Comparison of ENCODE assay signal across 8 cellular contexts in genomic region chr1:220733090-220733569, GRCh38. TPM values are rescaled to one million over a fixed set of nuclear protein-coding genes. Genes with fewer than 3 reads are reported as not detected.
DNase-seq lines count a peak whose midpoint lies in the region; ATAC-seq, FAIRE-seq and TF ChIP-seq lines count a peak whose summit lies in the region.

No MANE protein-coding gene starts in this region.

- no peaks in the 10 kb centered on the region for H3K79me2 ChIP-seq in mammary epithelial cell (ENCODE audit: insufficient read depth, low read length)

- POLR2A ChIA-PET in A673 (lab: Charles Lee; ENCODE audit: low non-redundant PET): no interaction called here

- FAIRE-seq in kidney (lab: Jason Lieb, UNC): peak; percentile 79

- ATAC-seq in GM18519 (IDR thresholded peaks at IDR 0.05; ENCODE audit: low FRiP score, unreplicated experiment) (peak; percentile 53), HG03064 (IDR thresholded peaks at IDR 0.05; ENCODE audit: low read depth, unreplicated experiment) (peak; percentile 90)

- 2% methylated on average over 13 of the region's 15 CpGs for WGBS in mammary epithelial cell (ENCODE audit: low coverage, missing lambda C conversion rate)

- intact Hi-C loops in A673 (cut with micrococcal nuclease; ENCODE audit: unreplicated experiment) (loop anchor here (2.0 kb wide), 2 partner anchors 52 to 452 kb away; no protein-coding TSS in a partner anchor), mammary epithelial cell (cut with micrococcal nuclease) (loop anchor here (1.0 to 5.0 kb wide), 6 partner anchors 43 to 516 kb away; partner anchors contain the start of gene C1orf115), kidney (cut with DNase I) (no loop called here)

- H3K9ac ChIP-seq in mammary epithelial cell (ENCODE audit: insufficient read depth, low read length) (peak overlapping the region; percentile 19), kidney (ENCODE audit: low read length in 2 of 2) (peak overlapping the region; percentile 36 to 47)

- TF ChIP-seq CTCF in A673 (conservative IDR thresholded peaks at IDR 0.05; ENCODE audit: low read depth, low read length) (peak; percentile 92), VCaP (conservative IDR thresholded peaks at IDR 0.05) (peak; percentile 86), mammary epithelial cell (conservative IDR thresholded peaks at IDR 0.05 in 1 of 2, IDR thresholded peaks at IDR 0.05 in 1 of 2; ENCODE audit: extremely low read depth in 1 of 2, insufficient read depth in 1 of 2, low read depth in 1 of 2, low read length in 2 of 2) (peak; percentile 75 to 86), kidney (IDR thresholded peaks at IDR 0.05; ENCODE audit: borderline replicate concordance, extremely low read depth, insufficient read depth) (peak; percentile 90)

- H2AFZ ChIP-seq in mammary epithelial cell (ENCODE audit: low read depth, low read length): peak overlapping the region; percentile 77

- no peaks in the 10 kb centered on the region for H3K4me1 ChIP-seq in A673 (ENCODE audit: insufficient read depth, low read length, poor library complexity, severe bottlenecking)
- peaks cover 19% of the 10 kb centered on the region for H3K4me1 ChIP-seq in mammary epithelial cell (ENCODE audit: insufficient read depth, low read length)
- H3K4me1 ChIP-seq in kidney (ENCODE audit: control insufficient read depth in 1 of 2, insufficient read depth in 1 of 2, low read depth in 1 of 2, low read length in 2 of 2): peaks cover 7 to 13% of the 10 kb centered on the region in 2 donors

- CTCF ChIA-PET in A673 (lab: Charles Lee): interaction anchor here (0.6 to 2.0 kb wide), 12 partner anchors 15 to 790 kb away, joined by 3 to 19 read pairs (median 6); partner anchors contain the start of gene MTARC2
- CTCF ChIA-PET in mammary epithelial cell (lab: Charles Lee; ENCODE audit: low non-redundant PET): interaction anchor here (0.6 to 1.3 kb wide), 13 partner anchors 13 to 1856 kb away, joined by 3 to 13 read pairs (median 3); partner anchors contain the start of gene TAF1A

- peak overlapping the region; percentile 22 for H3K4me2 ChIP-seq in mammary epithelial cell (ENCODE audit: insufficient read depth, low read depth, low read length)

- H4K20me1 ChIP-seq in mammary epithelial cell (ENCODE audit: insufficient read depth, low read length): no peaks in the 10 kb centered on the region

- BruUV-seq in A673 (replicated peaks; lab: Mats Ljungman, UMichigan) (no TSS peak), mammary epithelial cell (replicated peaks; lab: Mats Ljungman, UMichigan) (TSS peak; percentile 78)

- DNase-seq in A673 (ENCODE audit: low spot score) (peak; percentile 86), NCI-H2171 treated with DMSO at 0.1 percent for 48 hours (lab: John Stamatoyannopoulos, UW) (peak; percentile 79), mammary epithelial cell (peak; percentile 83), kidney (peak; percentile 88)
- peak; percentile 61 to 78 for DNase-seq in stimulated activated CD4-positive, alpha-beta T cell treated with anti-CD3 and anti-CD28 coated beads, Interleukin-15, amount 100 ng/mL, for 48 hours (ENCODE audit: low read depth in 2 of 2)

- H3K36me3 ChIP-seq in A673 (ENCODE audit: insufficient read depth, low read length, poor library complexity, severe bottlenecking) (no peaks in the 10 kb centered on the region), mammary epithelial cell (ENCODE audit: insufficient read depth, low read length) (no peaks in the 10 kb centered on the region), kidney (ENCODE audit: control insufficient read depth in 1 of 2, insufficient read depth in 2 of 2, low read length in 2 of 2) (no peaks in the 10 kb centered on the region)

- no peak overlapping the region for H3K27ac ChIP-seq in A673 (ENCODE audit: low read depth, low read length, poor library complexity, severe bottlenecking)
- peak overlapping the region; percentile 96 for H3K27ac ChIP-seq in VCaP
- peak overlapping the region; percentile 22 for H3K27ac ChIP-seq in mammary epithelial cell (ENCODE audit: insufficient read depth, low read depth, low read length)
- H3K27ac ChIP-seq in kidney (ENCODE audit: low read depth in 2 of 2, low read length in 2 of 2): peak overlapping the region; percentile 26 to 80

- dilution Hi-C loops in mammary epithelial cell (cut with HindIII; ENCODE audit: low sequenced_read_pairs): no loop called here

- H3K4me3 ChIP-seq in A673 (ENCODE audit: low read depth, low read length, poor library complexity, severe bottlenecking) (no peak overlapping the region), mammary epithelial cell (replicated peaks in 1 of 3; ENCODE audit: insufficient read depth in 1 of 3, low read depth in 2 of 3, low read length in 3 of 3) (peak overlapping the region in 1 of 3 experiments; percentile 14), kidney (ENCODE audit: low read length in 2 of 2) (peak overlapping the region; percentile 51 to 54)

- H3K9me3 ChIP-seq in A673 (ENCODE audit: low read depth, low read length, poor library complexity, severe bottlenecking) (no peaks in the 10 kb centered on the region), mammary epithelial cell (replicated peaks; ENCODE audit: insufficient read depth, low read length) (no peaks in the 10 kb centered on the region), kidney (ENCODE audit: control insufficient read depth in 1 of 2, low read length in 2 of 2) (no peaks in the 10 kb centered on the region)

- no peaks in the 10 kb centered on the region for H3K27me3 ChIP-seq in A673 (replicated peaks; ENCODE audit: insufficient read depth, low read depth, low read length, poor library complexity)
- no peaks in the 10 kb centered on the region for H3K27me3 ChIP-seq in mammary epithelial cell (ENCODE audit: insufficient read depth, low read length)

- in situ Hi-C loops in mammary epithelial cell (cut with MboI; ENCODE audit: low sequenced_read_pairs in 2 of 2): loop anchor here in 1 of 2 donors (10.0 kb wide), 1 partner anchor 438 kb away; no protein-coding TSS in a partner anchor

RNA-seq across cellular contexts. Expression of gene MTARC2, which starts 15.0 kb away (rescaled TPM):
- 0.55 TPM in 1 of 2 replicates, not detected in the other for total RNA-seq in A673 (2021)
- total RNA-seq in mammary epithelial cell: 1 to 10 TPM; 3.7 to 4.8 TPM
- polyA plus RNA-seq in mammary epithelial cell: 2.1 TPM
- polyA minus RNA-seq in mammary epithelial cell: 4.4 TPM
- 28.6 TPM for total RNA-seq in kidney
- 95.2 TPM for polyA plus RNA-seq in kidney (ENCODE audit: insufficient read depth, low read depth, low replicate concordance)

RNA-seq across cellular contexts. Expression of gene C1orf115, which starts 43.0 kb away (rescaled TPM):
- total RNA-seq in A673 (2021) (0.11 and 0.44 TPM in 2 replicates), mammary epithelial cell (1 to 10 TPM in 1 of 2 donors, under 1 TPM in 1; 0.83 to 1.3 TPM), kidney (29.0 TPM)
- polyA plus RNA-seq in mammary epithelial cell (1.1 TPM), kidney (ENCODE audit: insufficient read depth, low read depth, low replicate concordance) (53.8 TPM)
- 1.5 TPM for polyA minus RNA-seq in mammary epithelial cell

RNA-seq across cellular contexts. Expression of gene MTARC1, which starts 53.6 kb away (rescaled TPM):
- total RNA-seq in A673 (2021) (0.43 TPM in 1 of 2 replicates, not detected in the other), mammary epithelial cell (1 to 10 TPM in 1 of 2 donors, under 1 TPM in 1; 0.61 to 1.2 TPM), kidney (11.0 TPM)
- polyA plus RNA-seq in mammary epithelial cell (1.8 TPM), kidney (ENCODE audit: insufficient read depth, low read depth, low replicate concordance) (6.8 TPM)
- polyA minus RNA-seq in mammary epithelial cell: not detected

Comparison
In these comparisons a context has a peak if more than half of its experiments do, and no peak if none do; other contexts are left out.
1. RNA of gene C1orf115, which starts 43.0 kb away (total RNA-seq): 29.0 TPM in kidney (single experiment); 0.83 to 1.3 TPM in mammary epithelial cell and 0.11 to 0.44 TPM in A673; every median in the first group is over 10 times any median in the second.
2. Peak in every context shown above with its lines, with median percentiles within 50 percentile points of each other: DNase-seq and CTCF ChIP-seq.